1 cellular context compared by ENCODE assay signal in the genomic region with DNA sequence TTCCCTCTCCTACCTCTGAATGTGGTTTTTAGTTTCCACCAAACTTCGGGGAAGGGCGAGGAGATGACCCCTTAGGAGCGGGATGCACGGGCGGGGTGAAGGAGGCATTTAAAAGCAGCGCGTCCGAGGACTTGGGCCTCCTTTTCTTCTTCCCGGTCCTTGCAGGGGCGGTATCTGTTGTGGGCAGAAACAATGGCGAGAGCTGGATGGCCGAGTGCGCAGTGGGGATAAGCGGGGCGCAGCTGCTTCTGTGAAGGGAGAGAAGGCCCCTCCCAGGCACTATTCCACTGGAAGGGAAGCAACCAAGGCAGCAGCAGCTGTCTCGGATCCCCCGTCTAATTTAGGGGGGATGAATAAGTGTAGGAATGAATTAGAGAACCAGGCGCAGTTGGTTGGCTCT.
TF ChIP-seq lines count a peak whose summit lies in the region.

No MANE protein-coding gene starts in this region.

TF ChIP-seq in H1, 55 proteins besides CTCF, POLR2A, EP300 and RAD21 (continued from another document):
- no peak for TF ChIP-seq SAP30 (IDR thresholded peaks at IDR 0.05; ENCODE audit: insufficient read depth, insufficient replicate concordance, low read length)
- TF ChIP-seq ASH2L (IDR thresholded peaks at IDR 0.05; ENCODE audit: low read length): peak; percentile 43
- no peak for TF ChIP-seq SP2 (IDR thresholded peaks at IDR 0.05; ENCODE audit: low read length)
- TF ChIP-seq, protein P1, sequence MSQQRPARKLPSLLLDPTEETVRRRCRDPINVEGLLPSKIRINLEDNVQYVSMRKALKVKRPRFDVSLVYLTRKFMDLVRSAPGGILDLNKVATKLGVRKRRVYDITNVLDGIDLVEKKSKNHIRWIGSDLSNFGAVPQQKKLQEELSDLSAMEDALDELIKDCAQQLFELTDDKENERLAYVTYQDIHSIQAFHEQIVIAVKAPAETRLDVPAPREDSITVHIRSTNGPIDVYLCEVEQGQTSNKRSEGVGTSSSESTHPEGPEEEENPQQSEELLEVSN (IDR thresholded peaks at IDR 0.05): no peak
- TF ChIP-seq TEAD4 (IDR thresholded peaks at IDR 0.05; ENCODE audit: low read depth, low read length): no peak
- TF ChIP-seq TBP (IDR thresholded peaks at IDR 0.05; ENCODE audit: low read depth, low read length): peak; percentile 49; the same call in 1 of the 2 replicates
